12 cellular contexts compared by ENCODE assay signal in the genomic region with DNA sequence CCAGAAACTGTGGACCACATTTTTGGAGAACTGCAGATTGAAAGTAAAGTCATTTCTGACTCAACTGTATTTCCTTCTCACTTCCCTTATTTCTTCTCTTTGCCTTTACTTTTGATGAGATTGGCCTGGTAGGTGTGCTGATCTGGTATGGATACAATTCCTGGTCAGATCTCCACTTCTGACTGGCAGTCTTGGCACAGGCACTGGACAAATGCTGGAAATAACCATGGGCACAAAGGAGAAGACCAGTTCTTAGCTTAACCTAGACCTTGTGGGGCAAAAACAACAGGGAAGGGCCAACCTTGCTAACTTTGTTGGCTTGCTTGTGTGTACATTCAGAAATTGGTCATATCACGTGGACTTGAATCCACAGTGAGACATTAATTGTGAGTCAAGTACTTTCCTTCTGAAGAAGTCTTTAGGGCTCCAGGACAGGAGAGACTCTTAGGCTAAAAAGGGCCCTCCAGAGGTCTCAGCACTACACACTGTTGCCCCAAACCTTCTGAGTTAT.
DNase-seq lines count a peak whose midpoint lies in the region; ATAC-seq, FAIRE-seq and TF ChIP-seq lines count a peak whose summit lies in the region.
"Had no signal": no experiment of that assay in that cellular context is flagged by ENCODE, and none has a peak within 500 bp of the region (broad histone marks: within the 10 kb centered on the region; RNA-seq: fewer than 3 reads in every experiment).

No MANE protein-coding gene starts in this region.

- H3K36me3 Mint-ChIP-seq in activated CD4-positive, alpha-beta T cell treated with anti-CD3 and anti-CD28 coated beads for 36 hours (ENCODE audit: low read depth) = no peaks in the 10 kb centered on the region

- peak; percentile 88 for ATAC-seq in activated CD4-positive, alpha-beta T cell treated with anti-CD3 and anti-CD28 coated beads for 36 hours
- peak; percentile 69 for ATAC-seq in K562
- ATAC-seq in HG03039 (IDR thresholded peaks at IDR 0.05; ENCODE audit: unreplicated experiment) = no peak

- H3K79me2 ChIP-seq in K562 (ENCODE audit: control insufficient read depth, insufficient read depth, low read length) (peaks cover 25% of the 10 kb centered on the region), smooth muscle cell (ENCODE audit: low read depth) (peaks cover 63% of the 10 kb centered on the region)

- 46% methylated on average over 1 of the region's 1 CpG for WGBS in K562 (ENCODE audit: insufficient coverage, low coverage, missing lambda C conversion rate)
- WGBS in smooth muscle cell (ENCODE audit: low lambda C conversion rate) = 63% methylated on average over 1 of the region's 1 CpG

- POLR2A ChIA-PET in activated CD4-positive, alpha-beta T cell treated with anti-CD3 and anti-CD28 coated beads for 36 hours (lab: Charles Lee) = no interaction called here
- POLR2A ChIA-PET in K562 (lab: Yijun Ruan, JAX) = interaction anchor here (0.6 to 1.6 kb wide), 3 partner anchors 10 to 35 kb away, joined by 3 to 5 read pairs (median 4); no protein-coding TSS in a partner anchor

- peak overlapping the region; percentile 22 for H3K27ac Mint-ChIP-seq in activated CD4-positive, alpha-beta T cell treated with anti-CD3 and anti-CD28 coated beads for 36 hours

- H3K27me3 ChIP-seq in K562 (ENCODE audit: control insufficient read depth in 2 of 2, insufficient read depth in 2 of 2, low read length in 2 of 2) (no peaks in the 10 kb centered on the region), smooth muscle cell (ENCODE audit: low read depth) (no peaks in the 10 kb centered on the region)
- H3K27me3 ChIP-seq: brain microvascular endothelial cell had no signal

- no peak for TF ChIP-seq EP300 in K562 (IDR thresholded peaks at IDR 0.05; ENCODE audit: low read length)

- in situ Hi-C loops in K562 (cut with MboI) = no loop called here

- H3K9me1 ChIP-seq in K562 (ENCODE audit: control insufficient read depth, insufficient read depth, low read length) = no peaks in the 10 kb centered on the region

- H2AFZ ChIP-seq in K562 (ENCODE audit: low read depth, low read length) (0 out of 2 replicates have a peak overlapping the region, but pooled peaks have one; percentile 19), smooth muscle cell (ENCODE audit: low read depth) (no peak overlapping the region)

- TF ChIP-seq CTCF in K562 (IDR thresholded peaks at IDR 0.05 in 2 of 3, conservative IDR thresholded peaks at IDR 0.05 in 1 of 3; ENCODE audit: insufficient read depth in 2 of 3, low read depth in 1 of 3, low read length in 3 of 3) (no peak), smooth muscle cell (IDR thresholded peaks at IDR 0.05; ENCODE audit: borderline replicate concordance, insufficient read depth, poor library complexity, severe bottlenecking) (no peak)

- DNase-seq in activated CD4-positive, alpha-beta T cell treated with anti-CD3 and anti-CD28 coated beads for 36 hours = no peak
- no peak for DNase-seq in activated CD4-positive, alpha-beta T cell treated with anti-CD3 and anti-CD28 coated beads, Interleukin-2, amount 50 U/mL, for 1 hour
- DNase-seq in M059J (ENCODE audit: low read depth) (peak; percentile 86), K562 (ENCODE audit: extremely low read depth in 1 of 4, low spot score in 3 of 4) (no peak), smooth muscle cell (lab: John Stamatoyannopoulos, UW; ENCODE audit: unreplicated experiment) (no peak), NCI-H1417 treated with DMSO at 0.1 percent for 48 hours (lab: John Stamatoyannopoulos, UW) (no peak), mucosa of gallbladder (ENCODE audit: low spot score) (no peak)
- DNase-seq: brain microvascular endothelial cell, hippocampal formation, NCI-H526 had no signal

- no peak overlapping the region for H3K4me3 Mint-ChIP-seq in activated CD4-positive, alpha-beta T cell treated with anti-CD3 and anti-CD28 coated beads for 36 hours

- CTCF ChIA-PET in activated CD4-positive, alpha-beta T cell treated with anti-CD3 and anti-CD28 coated beads for 36 hours (lab: Charles Lee) = interaction anchor here (0.9 to 1.1 kb wide), 2 partner anchors 18 to 76 kb away, joined by 3 read pairs; a partner anchor contains a TSS
- CTCF ChIA-PET in K562 (lab: Yijun Ruan, JAX; ENCODE audit: low intra/inter-chr PET ratio) = no interaction called here

- H3K27me3 Mint-ChIP-seq in activated CD4-positive, alpha-beta T cell treated with anti-CD3 and anti-CD28 coated beads for 36 hours = no peaks in the 10 kb centered on the region

- H3K4me3 ChIP-seq in K562 (no peak overlapping the region), smooth muscle cell (no peak overlapping the region)

- H3K4me1 Mint-ChIP-seq in activated CD4-positive, alpha-beta T cell treated with anti-CD3 and anti-CD28 coated beads for 36 hours = peaks cover 34% of the 10 kb centered on the region

- H3F3A ChIP-seq in smooth muscle cell (ENCODE audit: low read depth) = peaks cover 10% of the 10 kb centered on the region

- H3K4me1 ChIP-seq in K562 (replicated peaks in 1 of 2; ENCODE audit: control insufficient read depth in 2 of 2, insufficient read depth in 2 of 2, low read length in 2 of 2) (peaks cover 0 to 16% of the 10 kb centered on the region in 2 experiments; a peak in 4 of 5 replicates), smooth muscle cell (ENCODE audit: low read depth) (peaks cover 19% of the 10 kb centered on the region)

- no peak for TF ChIP-seq RAD21 in K562 (CRISPR knock-in tag; conservative IDR thresholded peaks at IDR 0.05 in 1 of 2, IDR thresholded peaks at IDR 0.05 in 1 of 2)

- H3K9ac ChIP-seq in K562 (ENCODE audit: insufficient read depth in 1 of 2, low read depth in 2 of 2, low read length in 2 of 2) (no peak overlapping the region), smooth muscle cell (ENCODE audit: low read depth) (no peak overlapping the region)

- no TSS peak for BruUV-seq in K562 (replicated peaks; lab: Mats Ljungman, UMichigan)

- H3K27ac ChIP-seq in K562 (ENCODE audit: extremely low read depth, low read depth, low read length) (peak overlapping the region; percentile 66; the same call in 2 of the 3 replicates), smooth muscle cell (ENCODE audit: low read depth) (peak overlapping the region; percentile 96)
- H3K27ac ChIP-seq: brain microvascular endothelial cell, VCaP had no signal

- H3K9me3 ChIP-seq in K562 (replicated peaks; ENCODE audit: control insufficient read depth, insufficient read depth, low read depth, low read length) (no peaks in the 10 kb centered on the region), smooth muscle cell (replicated peaks; ENCODE audit: low read depth) (no peaks in the 10 kb centered on the region)

- intact Hi-C loops in activated CD4-positive, alpha-beta T cell treated with anti-CD3 and anti-CD28 coated beads for 36 hours (cut with DNase I, micrococcal nuclease) = no loop called here
- intact Hi-C loops in K562 (cut with micrococcal nuclease) = no loop called here

- H3K36me3 ChIP-seq in K562 (ENCODE audit: control insufficient read depth, insufficient read depth, low read length) = 0 out of 3 replicates have a peak, but pooled peaks cover 2% of the 10 kb centered on the region
- no peaks in the 10 kb centered on the region for H3K36me3 ChIP-seq in smooth muscle cell (ENCODE audit: low read depth)
- H3K36me3 ChIP-seq: brain microvascular endothelial cell had no signal

- H3K9me3 Mint-ChIP-seq in activated CD4-positive, alpha-beta T cell treated with anti-CD3 and anti-CD28 coated beads for 36 hours (ENCODE audit: low read depth) = no peaks in the 10 kb centered on the region

- peak; percentile 26 for FAIRE-seq in K562 (lab: Jason Lieb, UNC)

- TF ChIP-seq POLR2A in K562 (conservative IDR thresholded peaks at IDR 0.05) = no peak

- H4K20me1 ChIP-seq in K562 (replicated peaks; ENCODE audit: control insufficient read depth, insufficient read depth, low read length) (no peaks in the 10 kb centered on the region), smooth muscle cell (ENCODE audit: low read depth) (peaks cover 7% of the 10 kb centered on the region)

- H3K4me2 ChIP-seq in K562 (ENCODE audit: insufficient read depth, low read length) (peak overlapping the region; percentile 14; the same call in 1 of the 2 replicates), smooth muscle cell (no peak overlapping the region)

TF ChIP-seq in K562, 482 proteins besides CTCF, POLR2A, EP300 and RAD21 (continues in another document):
- TF ChIP-seq, protein P1, sequence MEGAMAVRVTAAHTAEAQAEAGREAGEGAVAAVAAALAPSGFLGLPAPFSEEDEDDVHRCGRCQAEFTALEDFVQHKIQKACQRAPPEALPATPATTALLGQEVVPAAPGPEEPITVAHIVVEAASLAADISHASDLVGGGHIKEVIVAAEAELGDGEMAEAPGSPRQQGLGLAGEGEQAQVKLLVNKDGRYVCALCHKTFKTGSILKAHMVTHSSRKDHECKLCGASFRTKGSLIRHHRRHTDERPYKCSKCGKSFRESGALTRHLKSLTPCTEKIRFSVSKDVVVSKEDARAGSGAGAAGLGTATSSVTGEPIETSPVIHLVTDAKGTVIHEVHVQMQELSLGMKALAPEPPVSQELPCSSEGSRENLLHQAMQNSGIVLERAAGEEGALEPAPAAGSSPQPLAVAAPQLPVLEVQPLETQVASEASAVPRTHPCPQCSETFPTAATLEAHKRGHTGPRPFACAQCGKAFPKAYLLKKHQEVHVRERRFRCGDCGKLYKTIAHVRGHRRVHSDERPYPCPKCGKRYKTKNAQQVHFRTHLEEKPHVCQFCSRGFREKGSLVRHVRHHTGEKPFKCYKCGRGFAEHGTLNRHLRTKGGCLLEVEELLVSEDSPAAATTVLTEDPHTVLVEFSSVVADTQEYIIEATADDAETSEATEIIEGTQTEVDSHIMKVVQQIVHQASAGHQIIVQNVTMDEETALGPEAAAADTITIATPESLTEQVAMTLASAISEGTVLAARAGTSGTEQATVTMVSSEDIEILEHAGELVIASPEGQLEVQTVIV (CRISPR knock-in tag; IDR thresholded peaks at IDR 0.05; ENCODE audit: borderline replicate concordance) = no peak
